ENCODE assay signal across 13 cellular contexts in the genomic region with DNA sequence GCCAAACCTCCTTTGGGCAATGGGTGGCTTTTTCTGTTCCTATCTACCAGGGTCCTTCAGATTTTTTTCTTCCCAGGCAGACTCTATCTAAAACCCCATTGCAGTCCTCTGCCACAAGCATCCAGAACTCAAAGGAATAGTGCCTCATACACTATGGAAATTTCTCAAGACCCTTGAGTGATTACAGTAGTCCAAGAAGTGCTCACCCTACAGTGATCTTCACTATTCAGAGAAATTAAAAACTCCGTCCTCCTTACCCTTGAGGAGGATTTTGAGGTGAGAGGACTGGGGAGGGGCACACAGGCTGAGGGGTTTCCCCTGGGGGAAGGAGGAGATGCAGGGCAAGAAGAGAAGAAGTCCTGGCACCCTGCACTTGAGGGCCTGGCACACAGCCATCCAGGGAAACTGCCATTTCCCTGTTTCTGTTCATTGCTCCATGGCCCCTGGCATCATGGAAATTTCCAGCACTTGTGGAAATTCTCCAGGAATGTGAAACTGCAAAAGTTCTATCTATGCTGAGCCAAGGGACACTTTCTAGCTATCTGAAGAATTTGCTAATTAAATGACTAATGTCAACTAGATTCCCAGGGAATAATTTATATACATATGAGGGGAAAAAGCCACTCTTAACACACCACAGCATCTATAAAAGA.
A peak's percentile ranks its signal among the peaks of the same experiment; 100 is the strongest.
DNase-seq lines count a peak whose midpoint lies in the region; ATAC-seq and TF ChIP-seq lines count a peak whose summit lies in the region.
"Had no signal": no experiment of that assay in that cellular context is flagged by ENCODE, and none has a peak within 500 bp of the region (broad histone marks: within the 10 kb centered on the region; RNA-seq: fewer than 3 reads in every experiment).

No MANE protein-coding gene starts in this region.

- H2AFZ ChIP-seq in hepatocyte, result no peak overlapping the region

- intact Hi-C loops in ascending aorta (cut with DNase I), result no loop called here
- intact Hi-C loops in stomach (cut with DNase I; ENCODE audit: low total_unique reads), result no loop called here
- intact Hi-C loops in CD4-positive, alpha-beta memory T cell (cut with micrococcal nuclease), result no loop called here

- H3K9me2 ChIP-seq in hepatocyte (replicated peaks; ENCODE audit: insufficient read depth), result no peaks in the 10 kb centered on the region

- H3K27ac ChIP-seq in ascending aorta (peak overlapping the region; percentile 14 to 26), hepatocyte (peak overlapping the region; percentile 55), stomach (no peak overlapping the region)
- no peak overlapping the region for H3K27ac ChIP-seq in CD4-positive, alpha-beta memory T cell (ENCODE audit: low read depth, low read length)

- H3K9me3 ChIP-seq in ascending aorta, result no peaks in the 10 kb centered on the region
- H3K9me3 ChIP-seq in hepatocyte (ENCODE audit: low read depth), result no peaks in the 10 kb centered on the region
- no peaks in the 10 kb centered on the region for H3K9me3 ChIP-seq in stomach
- no peaks in the 10 kb centered on the region for H3K9me3 ChIP-seq in CD4-positive, alpha-beta memory T cell (ENCODE audit: control insufficient read depth in 1 of 2, low read length in 2 of 2)

- H3K4me1 Mint-ChIP-seq in CD4-positive, alpha-beta memory T cell, result peaks cover 0 to 1% (median 0%) of the 10 kb centered on the region in 4 donors

- no peak for TF ChIP-seq EP300 in stomach (IDR thresholded peaks at IDR 0.05)

- H4K20me1 ChIP-seq in hepatocyte (ENCODE audit: insufficient read depth, poor library complexity, severe bottlenecking), result no peaks in the 10 kb centered on the region

- H3K36me3 ChIP-seq in ascending aorta (no peaks in the 10 kb centered on the region), hepatocyte (replicated peaks; ENCODE audit: insufficient read depth, low read depth) (no peaks in the 10 kb centered on the region), stomach (no peaks in the 10 kb centered on the region)
- no peaks in the 10 kb centered on the region for H3K36me3 ChIP-seq in CD4-positive, alpha-beta memory T cell (ENCODE audit: insufficient read depth, low read length)

- peaks cover 0 to 7% of the 10 kb centered on the region in 2 donors for H3K4me1 ChIP-seq in ascending aorta
- H3K4me1 ChIP-seq in hepatocyte (ENCODE audit: insufficient read depth), result no peaks in the 10 kb centered on the region
- peaks cover 0 to 11% (median 4%) of the 10 kb centered on the region in 4 donors for H3K4me1 ChIP-seq in stomach
- H3K4me1 ChIP-seq in CD4-positive, alpha-beta memory T cell (ENCODE audit: insufficient read depth, low read length), result no peaks in the 10 kb centered on the region

- H3K27ac Mint-ChIP-seq in CD4-positive, alpha-beta memory T cell, result no peak overlapping the region
- H3K27ac Mint-ChIP-seq: CD8-positive, alpha-beta T cell had no signal

- TF ChIP-seq CTCF in ascending aorta (IDR thresholded peaks at IDR 0.05) (no peak), hepatocyte (IDR thresholded peaks at IDR 0.05; ENCODE audit: poor library complexity) (no peak), stomach (IDR thresholded peaks at IDR 0.05) (no peak)

- POLR2A ChIA-PET in CD4-positive, alpha-beta memory T cell (lab: Charles Lee; ENCODE audit: partially characterized antibody), result no interaction called here

- H3K36me3 Mint-ChIP-seq in CD4-positive, alpha-beta memory T cell, result no peaks in the 10 kb centered on the region
- H3K36me3 Mint-ChIP-seq: CD8-positive, alpha-beta T cell had no signal

- H3K4me3 Mint-ChIP-seq in CD4-positive, alpha-beta memory T cell, result no peak overlapping the region
- H3K4me3 Mint-ChIP-seq: CD8-positive, alpha-beta T cell had no signal

- H3K9me3 Mint-ChIP-seq in CD4-positive, alpha-beta memory T cell, result no peaks in the 10 kb centered on the region
- H3K9me3 Mint-ChIP-seq: CD8-positive, alpha-beta T cell had no signal

- H3K27me3 ChIP-seq in ascending aorta, result no peaks in the 10 kb centered on the region
- H3K27me3 ChIP-seq in hepatocyte, result no peaks in the 10 kb centered on the region
- no peaks in the 10 kb centered on the region for H3K27me3 ChIP-seq in stomach
- no peaks in the 10 kb centered on the region for H3K27me3 ChIP-seq in CD4-positive, alpha-beta memory T cell (ENCODE audit: insufficient read depth, low read length)

- H3K79me2 ChIP-seq in hepatocyte, result no peaks in the 10 kb centered on the region

- peaks cover 0 to 6% of the 10 kb centered on the region in 2 donors for H3K27me3 Mint-ChIP-seq in CD4-positive, alpha-beta memory T cell

- WGBS in hepatocyte (ENCODE audit: low lambda C conversion rate, missing lambda C conversion rate), result 78% methylated on average over 1 of the region's 1 CpG
- 82 to 96% (median 91%) methylated on average over 1 of the region's 1 CpG for WGBS in stomach, 5 donors

- H3K4me3 ChIP-seq in ascending aorta, result no peak overlapping the region
- H3K4me3 ChIP-seq in hepatocyte, result no peak overlapping the region
- no peak overlapping the region for H3K4me3 ChIP-seq in stomach
- H3K4me3 ChIP-seq in CD4-positive, alpha-beta memory T cell (ENCODE audit: low read length in 2 of 2), result no peak overlapping the region

- TF ChIP-seq POLR2A in stomach (IDR thresholded peaks at IDR 0.05), result no peak

- no peak for ATAC-seq in GM21737 (IDR thresholded peaks at IDR 0.05; ENCODE audit: unreplicated experiment)
- no peak for ATAC-seq in HG03571 (IDR thresholded peaks at IDR 0.05; ENCODE audit: unreplicated experiment)
- ATAC-seq: CD8-positive, alpha-beta T cell had no signal

- DNase-seq in GM04504 (ENCODE audit: low read depth) (peak; percentile 31), ascending aorta (ENCODE audit: low spot score in 2 of 2) (peak in 1 of 2 donors; percentile 76), hepatocyte (ENCODE audit: low spot score) (peak; percentile 32), stomach (peak; percentile 61), NCI-H82 (lab: John Stamatoyannopoulos, UW) (no peak)
- no peak for DNase-seq in CD4-positive, alpha-beta memory T cell
- DNase-seq: activated CD4-positive, alpha-beta T cell treated with anti-CD3 and anti-CD28 coated beads, Interleukin-2, amount 50 U/mL, for 48 hours; CD8-positive, alpha-beta T cell; NCI-H2171; OCI-M1; stimulated activated CD8-positive, alpha-beta memory T cell treated with anti-CD3 and anti-CD28 coated beads, Interleukin-4, amount 100 ng/mL, for 48 hours had no signal

- CTCF ChIA-PET in CD4-positive, alpha-beta memory T cell (lab: Charles Lee; ENCODE audit: partially characterized antibody), result no interaction called here

- H3K4me2 ChIP-seq in hepatocyte, result no peak overlapping the region

Comparison
In these comparisons a context has a peak if more than half of its experiments do, and no peak if none do; other contexts are left out.
1. DNase-seq: peak in GM04504 (single experiment), hepatocyte (single experiment) and stomach (single experiment); none in CD4-positive, alpha-beta memory T cell (0 of 5) and NCI-H82 (single experiment).
2. H3K27ac ChIP-seq: peak in ascending aorta (2 of 2) and hepatocyte (single experiment); none in stomach (0 of 5) and CD4-positive, alpha-beta memory T cell (single experiment).